11 cellular contexts compared by ENCODE assay signal in the genomic region with DNA sequence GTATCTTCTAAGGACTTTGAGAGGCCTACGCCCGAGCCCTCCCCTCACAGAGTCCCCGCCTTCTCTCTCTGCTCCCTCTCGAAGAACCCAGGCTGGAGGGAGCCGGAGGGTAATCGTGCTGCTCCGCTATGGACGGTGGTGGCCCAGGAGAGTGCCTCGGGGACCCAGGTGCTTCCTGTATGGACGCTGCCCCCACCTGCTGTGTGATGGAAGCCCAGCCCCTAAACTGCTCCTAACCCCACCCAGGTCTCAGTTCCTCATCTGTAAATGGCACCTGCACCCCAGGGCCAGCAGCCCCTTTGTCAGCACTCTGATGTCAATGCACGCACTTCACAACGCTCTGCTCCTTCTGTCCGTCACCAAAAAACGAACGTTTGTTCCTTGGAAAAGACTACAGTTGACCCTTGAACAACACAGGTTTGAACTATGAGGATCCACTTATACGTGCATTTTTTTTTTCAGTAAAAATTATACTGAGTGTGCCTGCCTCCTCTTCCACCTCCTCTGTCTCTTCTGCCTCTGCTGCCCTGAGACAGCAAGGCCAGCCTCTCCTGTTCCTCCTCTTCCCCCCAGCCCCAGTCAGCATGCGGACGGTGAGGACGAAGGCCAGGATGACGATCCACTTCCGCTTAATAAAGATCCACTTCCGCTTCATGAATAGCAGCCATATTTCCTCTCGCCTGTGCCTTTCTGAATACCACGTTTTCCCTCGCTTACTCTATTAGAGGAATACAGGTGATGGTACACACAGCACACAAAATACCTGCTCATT.
DNase-seq lines count a peak whose midpoint lies in the region; ATAC-seq and TF ChIP-seq lines count a peak whose summit lies in the region.
"Had no signal": no experiment of that assay in that cellular context is flagged by ENCODE, and none has a peak within 500 bp of the region (broad histone marks: within the 10 kb centered on the region; RNA-seq: fewer than 3 reads in every experiment).

No MANE protein-coding gene starts in this region.

- no peaks in the 10 kb centered on the region for H3K4me1 ChIP-seq in left lung
- H3K4me1 ChIP-seq: right atrium auricular region had no signal

- intact Hi-C loops in left lung (cut with DNase I), result no loop called here

- peak; percentile 65 for ATAC-seq in GM18508 (IDR thresholded peaks at IDR 0.05; ENCODE audit: insufficient read depth, unreplicated experiment)
- peak; percentile 94 for ATAC-seq in GM21423 (IDR thresholded peaks at IDR 0.05; ENCODE audit: unreplicated experiment)
- peak; percentile 94 for ATAC-seq in HG03175 (IDR thresholded peaks at IDR 0.05; ENCODE audit: unreplicated experiment)
- peak; percentile 17 for ATAC-seq in left lung

- no peaks in the 10 kb centered on the region for H3K9me3 ChIP-seq in left lung
- H3K9me3 ChIP-seq: right atrium auricular region, thoracic aorta had no signal

- no peak overlapping the region for H3K27ac ChIP-seq in left lung
- H3K27ac ChIP-seq in brain microvascular endothelial cell, result no peak overlapping the region
- H3K27ac ChIP-seq: right atrium auricular region, thoracic aorta had no signal

- no peak overlapping the region for H3K4me3 ChIP-seq in left lung
- no peak overlapping the region for H3K4me3 ChIP-seq in brain microvascular endothelial cell (ENCODE audit: low read depth, low read length)
- H3K4me3 ChIP-seq: right atrium auricular region, thoracic aorta had no signal

- in situ Hi-C loops in brain microvascular endothelial cell (cut with HindIII; ENCODE audit: low pct_ligation_motif_present, low sequenced_read_pairs), result no loop called here

- no peak for TF ChIP-seq CTCF in left lung (IDR thresholded peaks at IDR 0.05)
- no peak for TF ChIP-seq CTCF in brain microvascular endothelial cell (IDR thresholded peaks at IDR 0.05; ENCODE audit: low read depth, low read length, missing control alignments)

- H3K27me3 ChIP-seq in left lung, result no peaks in the 10 kb centered on the region
- no peaks in the 10 kb centered on the region for H3K27me3 ChIP-seq in brain microvascular endothelial cell (replicated peaks)
- H3K27me3 ChIP-seq: right atrium auricular region had no signal

- DNase-seq in left lung (peak in 1 of 2 donors; percentile 53), brain microvascular endothelial cell (no peak), A172 (ENCODE audit: low spot score) (no peak), hepatic stellate cell (ENCODE audit: low spot score) (no peak)
- DNase-seq in stimulated activated naive CD4-positive, alpha-beta T cell treated with Interleukin-2 at 50 U/mL for 16 hours (lab: John Stamatoyannopoulos, UW), result no peak
- DNase-seq: NCI-H2029 had no signal

- H3K36me3 ChIP-seq in left lung, result peaks cover 0 to 93% of the 10 kb centered on the region in 2 donors
- peaks cover 12% of the 10 kb centered on the region for H3K36me3 ChIP-seq in brain microvascular endothelial cell (replicated peaks)

Comparison
In these comparisons a context has a peak if more than half of its experiments do, and no peak if none do; other contexts are left out.
1. ATAC-seq: peak in every context shown above with its lines; median percentile 94 in GM21423; 94 in HG03175; 65 in GM18508; 17 in left lung.